ENCODE assay signal across 7 cellular contexts in the genomic region with DNA sequence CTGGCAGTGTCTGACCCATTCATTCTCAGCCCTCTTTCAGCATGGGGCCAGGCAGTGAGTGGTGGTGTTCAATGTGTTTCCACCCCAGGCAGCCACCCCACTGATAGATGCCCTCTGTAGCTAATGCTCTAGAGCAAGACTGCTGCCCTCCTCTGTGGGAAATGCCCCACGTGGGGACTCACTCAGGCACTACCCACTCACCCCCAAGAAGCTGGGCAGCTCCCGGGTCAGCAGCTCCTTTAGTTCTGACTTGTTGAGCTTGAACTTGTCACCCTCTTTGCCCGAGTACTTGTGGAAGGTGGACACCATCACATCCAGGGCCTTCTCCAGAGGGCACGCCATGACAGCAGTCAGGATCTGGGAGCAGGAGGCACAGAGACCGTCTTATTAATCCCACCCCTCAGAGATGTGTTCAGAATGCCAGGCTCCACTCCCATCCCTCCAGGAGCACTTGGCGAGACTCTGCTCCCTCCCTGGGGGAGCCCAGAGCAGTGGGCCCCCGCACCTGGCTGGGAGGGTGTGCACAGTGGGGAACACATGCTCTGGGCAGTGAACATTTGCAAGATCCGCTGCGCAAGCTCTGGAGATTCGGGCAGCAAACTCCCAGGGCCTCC. TPM values are rescaled to one million over a fixed set of nuclear protein-coding genes. Genes with fewer than 3 reads are reported as not detected.
DNase-seq lines count a peak whose midpoint lies in the region; ATAC-seq, FAIRE-seq and TF ChIP-seq lines count a peak whose summit lies in the region.

No MANE protein-coding gene starts in this region.

- CTCF ChIA-PET in activated CD8-positive, alpha-beta T cell treated with anti-CD3 and anti-CD28 coated beads for 36 hours (lab: Charles Lee), result interaction anchor here (0.8 to 4.4 kb wide), 12 partner anchors 9 to 179 kb away, joined by 3 to 49 read pairs (median 8); a partner anchor contains a TSS

- peaks cover 26% of the 10 kb centered on the region; the same call in 1 of the 2 replicates for H3K36me3 Mint-ChIP-seq in HFFc6 (ENCODE audit: low read depth)
- H3K36me3 Mint-ChIP-seq in activated CD8-positive, alpha-beta T cell treated with anti-CD3 and anti-CD28 coated beads for 36 hours (ENCODE audit: low read depth), result peaks cover 23% of the 10 kb centered on the region
- H3K36me3 Mint-ChIP-seq in immature natural killer cell, result peaks cover 4 to 28% (median 9%) of the 10 kb centered on the region in 3 donors

- H3K27me3 Mint-ChIP-seq in HFFc6 (ENCODE audit: insufficient read depth), result peaks cover 5% of the 10 kb centered on the region
- no peaks in the 10 kb centered on the region for H3K27me3 Mint-ChIP-seq in activated CD8-positive, alpha-beta T cell treated with anti-CD3 and anti-CD28 coated beads for 36 hours
- peaks cover 4 to 14% (median 7%) of the 10 kb centered on the region in 3 donors for H3K27me3 Mint-ChIP-seq in immature natural killer cell (ENCODE audit: low read depth in 3 of 3)

- intact Hi-C loops in activated CD8-positive, alpha-beta T cell treated with anti-CD3 and anti-CD28 coated beads for 36 hours (cut with micrococcal nuclease), result no loop called here

- FAIRE-seq in D721Med (lab: Jason Lieb, UNC), result no peak

- DNase-seq in HFFc6, result no peak
- DNase-seq in activated CD8-positive, alpha-beta T cell treated with anti-CD3 and anti-CD28 coated beads for 36 hours, result no peak
- no peak for DNase-seq in immature natural killer cell
- peak; percentile 33 for DNase-seq in stimulated activated naive CD8-positive, alpha-beta T cell treated with anti-CD3 and anti-CD28 coated beads, Interleukin-15, Interleukin-2, amounts not matched to agents 100 U/mL and 50 U/mL, for 24 hours
- no peak for DNase-seq in SIG-M5 treated with dmso at 0.1 percent for 504 hours (lab: John Stamatoyannopoulos, UW; ENCODE audit: unreplicated experiment)
- DNase-seq in D721Med (ENCODE audit: insufficient read length, low spot score), result no peak
- no peak for DNase-seq in NCI-H748 (lab: John Stamatoyannopoulos, UW; ENCODE audit: unreplicated experiment)

- H3K4me3 Mint-ChIP-seq in HFFc6 (peak overlapping the region; percentile 93), immature natural killer cell (peak overlapping the region; percentile 97 to 100 (median 99))
- peak overlapping the region; percentile 90 for H3K4me3 Mint-ChIP-seq in activated CD8-positive, alpha-beta T cell treated with anti-CD3 and anti-CD28 coated beads for 36 hours

- H3K27ac Mint-ChIP-seq in HFFc6 (peak overlapping the region; percentile 95), immature natural killer cell (peak overlapping the region; percentile 93 to 98 (median 97))
- peak overlapping the region; percentile 99 for H3K27ac Mint-ChIP-seq in activated CD8-positive, alpha-beta T cell treated with anti-CD3 and anti-CD28 coated beads for 36 hours

- POLR2A ChIA-PET in activated CD8-positive, alpha-beta T cell treated with anti-CD3 and anti-CD28 coated beads for 36 hours (lab: Charles Lee), result interaction anchor here (0.7 to 6.6 kb wide), 13 partner anchors 9 to 117 kb away, joined by 3 to 97 read pairs (median 4); a partner anchor contains a TSS

- TF ChIP-seq CTCF in HFFc6 (IDR thresholded peaks at IDR 0.05), result no peak
- no peak for TF ChIP-seq CTCF in activated CD8-positive, alpha-beta T cell treated with anti-CD3 and anti-CD28 coated beads for 36 hours (IDR thresholded peaks at IDR 0.05)
- no peak for TF ChIP-seq CTCF in D721Med (IDR thresholded peaks at IDR 0.05; ENCODE audit: insufficient read depth, missing control alignments)

- H3K9me3 Mint-ChIP-seq in HFFc6 (no peaks in the 10 kb centered on the region), immature natural killer cell (no peaks in the 10 kb centered on the region)
- H3K9me3 Mint-ChIP-seq in activated CD8-positive, alpha-beta T cell treated with anti-CD3 and anti-CD28 coated beads for 36 hours, result no peaks in the 10 kb centered on the region

- ATAC-seq in activated CD8-positive, alpha-beta T cell treated with anti-CD3 and anti-CD28 coated beads for 36 hours, result no peak
- ATAC-seq in stimulated activated naive CD8-positive, alpha-beta T cell treated with anti-CD3 and anti-CD28 coated beads, Interleukin-15, Interleukin-2, amounts not matched to agents 100 U/mL and 50 U/mL, for 24 hours, result no peak

- peaks cover 100% of the 10 kb centered on the region for H3K4me1 Mint-ChIP-seq in HFFc6 (ENCODE audit: low read depth)
- H3K4me1 Mint-ChIP-seq in activated CD8-positive, alpha-beta T cell treated with anti-CD3 and anti-CD28 coated beads for 36 hours (ENCODE audit: low read depth), result peaks cover 75% of the 10 kb centered on the region
- H3K4me1 Mint-ChIP-seq in immature natural killer cell, result peaks cover 69 to 71% of the 10 kb centered on the region in 2 donors

RNA-seq across cellular contexts. Expression of a gene that starts 1.0 kb away (rescaled TPM):
- total RNA-seq in HFFc6 (2021; fragmentation: NEBNext Ultra II Directional; extraction: Animal tissue kit (Norgen Biotek cat#: 25700)), result 100 to 1,000 TPM; 394 to 846 (median 814) TPM
- 100 to 1,000 TPM; 109 to 118 TPM for total RNA-seq in activated CD8-positive, alpha-beta T cell treated with anti-CD3 and anti-CD28 coated beads for 36 hours
- 1,000 to 10,000 TPM; 1,846 to 2,303 (median 2,006) TPM for polyA plus RNA-seq in immature natural killer cell

RNA-seq across cellular contexts. Expression of a gene that starts 3.8 kb away (rescaled TPM):
- total RNA-seq in HFFc6 (2021; fragmentation: NEBNext Ultra II Directional; extraction: Animal tissue kit (Norgen Biotek cat#: 25700)), result 1 to 10 TPM in 1 of 6 experiments, under 1 TPM in 5; 0.40 to 1.2 (median 0.71) TPM
- total RNA-seq in activated CD8-positive, alpha-beta T cell treated with anti-CD3 and anti-CD28 coated beads for 36 hours, result 1 to 10 TPM; 1.1 to 1.2 TPM
- polyA plus RNA-seq in immature natural killer cell, result under 1 TPM in 1 of 3 donors, not detected in 2; 0.68 TPM

RNA-seq across cellular contexts. Expression of a gene that starts 4.5 kb away (rescaled TPM):
- total RNA-seq in HFFc6 (2021; fragmentation: NEBNext Ultra II Directional; extraction: Animal tissue kit (Norgen Biotek cat#: 25700)), result 1 to 10 TPM; 3.4 to 5.6 (median 5.1) TPM
- total RNA-seq in activated CD8-positive, alpha-beta T cell treated with anti-CD3 and anti-CD28 coated beads for 36 hours, result not detected
- not detected for polyA plus RNA-seq in immature natural killer cell

RNA-seq across cellular contexts. Expression of a gene that starts 8.8 kb away (rescaled TPM):
- 1,000 to 10,000 TPM; 1,971 to 2,311 (median 2,129) TPM for total RNA-seq in HFFc6 (2021; fragmentation: NEBNext Ultra II Directional; extraction: Animal tissue kit (Norgen Biotek cat#: 25700))
- total RNA-seq in activated CD8-positive, alpha-beta T cell treated with anti-CD3 and anti-CD28 coated beads for 36 hours, result 100 to 1,000 TPM; 200 to 211 TPM
- 100 to 1,000 TPM; 472 to 828 (median 543) TPM for polyA plus RNA-seq in immature natural killer cell

RNA-seq across cellular contexts. Expression of a gene that starts 21.1 kb away (rescaled TPM):
- 10 to 100 TPM in 4 of 6 experiments, 1 to 10 TPM in 2; 7.4 to 12.5 (median 10.4) TPM for total RNA-seq in HFFc6 (2021; fragmentation: NEBNext Ultra II Directional; extraction: Animal tissue kit (Norgen Biotek cat#: 25700))
- total RNA-seq in activated CD8-positive, alpha-beta T cell treated with anti-CD3 and anti-CD28 coated beads for 36 hours, result under 1 TPM in 1 of 2 experiments, not detected in 1; 0.50 TPM
- under 1 TPM in 1 of 3 donors, not detected in 2; 0.83 TPM for polyA plus RNA-seq in immature natural killer cell
